ENCODE assay signal across 8 cellular contexts in genomic region chr10:103350522-103351260, GRCh38. TPM values are rescaled to one million over a fixed set of nuclear protein-coding genes. Genes with fewer than 3 reads are reported as not detected.
DNase-seq lines count a peak whose midpoint lies in the region; ATAC-seq and TF ChIP-seq lines count a peak whose summit lies in the region.

Gene PCGF6 (minus strand): TSS chr10:103351140. CDS start chr10:103351066, 74 bp downstream.

- H3K79me2 ChIP-seq in PC-3 (ENCODE audit: low read length), result peaks cover 28% of the 10 kb centered on the region

- H3K27me3 Mint-ChIP-seq in activated T-cell treated with anti-CD3 and anti-CD28 coated beads, Interleukin-2, amount 50 U/mL, for 4 hours (ENCODE audit: low read depth), result no peaks in the 10 kb centered on the region

- peak within 1 kb of the TSS; percentile 97 for H3K4me2 ChIP-seq in PC-3 (ENCODE audit: low read length)

- BruUV-seq in PC-3 (replicated peaks; lab: Mats Ljungman, UMichigan), result no TSS peak

- peaks cover 2% of the 10 kb centered on the region for H3K36me3 Mint-ChIP-seq in activated T-cell treated with anti-CD3 and anti-CD28 coated beads, Interleukin-2, amount 50 U/mL, for 4 hours (ENCODE audit: insufficient read depth)

- CTCF ChIA-PET in PC-3 (lab: Charles Lee), result no interaction called here

- H3K4me1 Mint-ChIP-seq in activated T-cell treated with anti-CD3 and anti-CD28 coated beads, Interleukin-2, amount 50 U/mL, for 4 hours (ENCODE audit: low read depth), result peaks cover 9% of the 10 kb centered on the region

- H3K4me3 Mint-ChIP-seq in activated T-cell treated with anti-CD3 and anti-CD28 coated beads, Interleukin-2, amount 50 U/mL, for 4 hours, result peak within 1 kb of the TSS; percentile 89

- in situ Hi-C loops in Caki2 (cut with HindIII; ENCODE audit: low pct_unique_long_range_greater_than_20kb, low sequenced_read_pairs), result no loop called here

- H3K27me3 ChIP-seq in PC-3 (ENCODE audit: low read length) (no peaks in the 10 kb centered on the region), muscle layer of colon (ENCODE audit: control insufficient read depth in 1 of 2, insufficient read depth in 2 of 2, low read length in 2 of 2) (no peaks in the 10 kb centered on the region)

- TF ChIP-seq CTCF in PC-3 (conservative IDR thresholded peaks at IDR 0.05; ENCODE audit: low read depth, low read length), result no peak

- peak within 1 kb of the TSS; percentile 84 for H3K9ac ChIP-seq in PC-3 (ENCODE audit: low read length)
- peak within 1 kb of the TSS; percentile 21 for H3K9ac ChIP-seq in muscle layer of colon (ENCODE audit: low read length)

- no peaks in the 10 kb centered on the region for H4K20me1 ChIP-seq in PC-3 (ENCODE audit: low read length)

- DNase-seq in Caki2 (ENCODE audit: low read depth), result peak; percentile 80
- peak in 73 of 76 experiments; percentile 11 to 83 (median 65) for DNase-seq in HUDEP-2 (lab: John Stamatoyannopoulos, UW; ENCODE audit: unreplicated experiment in 76 of 76)
- peak; percentile 71 for DNase-seq in PC-3
- DNase-seq in activated T-cell treated with anti-CD3 and anti-CD28 coated beads, Interleukin-2, amount 50 U/mL, for 4 hours, result peak; percentile 54
- peak; percentile 40 to 43 for DNase-seq in stimulated activated CD8-positive, alpha-beta memory T cell treated with anti-CD3 and anti-CD28 coated beads, Interleukin-7, amount 100 ng/mL, for 1 hour (ENCODE audit: low read depth in 2 of 2)

- ATAC-seq in GM19468 (IDR thresholded peaks at IDR 0.05; ENCODE audit: extremely low read depth, unreplicated experiment) (peak; percentile 29), PC-3 (peak; percentile 91), esophagus mucosa (peak; percentile 80)
- peak; percentile 91 to 95 for ATAC-seq in activated T-cell treated with anti-CD3 and anti-CD28 coated beads, Interleukin-2, amount 50 U/mL, for 4 hours

- H3K4me3 ChIP-seq in PC-3 (ENCODE audit: low read length) (peak within 1 kb of the TSS; percentile 73), muscle layer of colon (ENCODE audit: low read depth in 1 of 2, low read length in 2 of 2) (peak within 1 kb of the TSS; percentile 71 to 77)

- H3K27ac ChIP-seq in PC-3 (ENCODE audit: low read length) (peak within 1 kb of the TSS; percentile 39; the same call in 1 of the 2 replicates), muscle layer of colon (ENCODE audit: low read depth, low read length) (peak within 1 kb of the TSS; percentile 93)

- intact Hi-C loops in PC-3 (cut with micrococcal nuclease), result no loop called here

- POLR2A ChIA-PET in PC-3 (lab: Charles Lee; ENCODE audit: unreplicated experiment), result no interaction called here

- no peaks in the 10 kb centered on the region for H3K9me2 ChIP-seq in PC-3 (replicated peaks; ENCODE audit: low read length)

- peaks cover 4% of the 10 kb centered on the region; the same call in 1 of the 2 replicates for H3K4me1 ChIP-seq in PC-3 (ENCODE audit: insufficient read depth, low read length)
- no peaks in the 10 kb centered on the region for H3K4me1 ChIP-seq in muscle layer of colon (ENCODE audit: insufficient read depth, low read length)

- no peaks in the 10 kb centered on the region; the same call in 1 of the 2 replicates for H3K36me3 ChIP-seq in PC-3 (ENCODE audit: low read depth, low read length)
- H3K36me3 ChIP-seq in muscle layer of colon (ENCODE audit: insufficient read depth, low read length), result peaks cover 9% of the 10 kb centered on the region

- H2AFZ ChIP-seq in PC-3 (ENCODE audit: low read length), result peak within 1 kb of the TSS; percentile 100

- no peaks in the 10 kb centered on the region for H3F3A ChIP-seq in PC-3 (ENCODE audit: low read length, unreplicated experiment)

- no peaks in the 10 kb centered on the region for H3K9me3 Mint-ChIP-seq in activated T-cell treated with anti-CD3 and anti-CD28 coated beads, Interleukin-2, amount 50 U/mL, for 4 hours

- no peaks in the 10 kb centered on the region for H3K9me3 ChIP-seq in PC-3 (ENCODE audit: low read length)
- no peaks in the 10 kb centered on the region for H3K9me3 ChIP-seq in muscle layer of colon (ENCODE audit: low read length)

RNA-seq across cellular contexts. Expression of gene PCGF6, which starts in this region (rescaled TPM):
- 11.2 and 13.8 TPM in 2 replicates for total RNA-seq in Caki2 (2014; rRNA removed; shearing (Covaris generic); ENCODE audit: low replicate concordance)
- total RNA-seq in PC-3 (2014; rRNA removed), result 8.8 and 11.6 TPM in 2 replicates
- total RNA-seq in activated T-cell treated with anti-CD3 and anti-CD28 coated beads, Interleukin-2, amount 50 U/mL, for 4 hours, result 10 to 100 TPM; 15.8 to 18.1 (median 16.9) TPM
- 4.5 TPM for total RNA-seq in esophagus mucosa

Comparison
In these comparisons a context has a peak if more than half of its experiments do, and no peak if none do; other contexts are left out.
1. Peak in every context shown above with its lines: DNase-seq, ATAC-seq, H3K4me3 ChIP-seq and H3K27ac ChIP-seq.
2. ATAC-seq: peak in every context shown above with its lines; median percentile 93 in activated T-cell treated with anti-CD3 and anti-CD28 coated beads, Interleukin-2, amount 50 U/mL, for 4 hours; 91 in PC-3; 80 in esophagus mucosa; 29 in GM19468.